In the genomic region with DNA sequence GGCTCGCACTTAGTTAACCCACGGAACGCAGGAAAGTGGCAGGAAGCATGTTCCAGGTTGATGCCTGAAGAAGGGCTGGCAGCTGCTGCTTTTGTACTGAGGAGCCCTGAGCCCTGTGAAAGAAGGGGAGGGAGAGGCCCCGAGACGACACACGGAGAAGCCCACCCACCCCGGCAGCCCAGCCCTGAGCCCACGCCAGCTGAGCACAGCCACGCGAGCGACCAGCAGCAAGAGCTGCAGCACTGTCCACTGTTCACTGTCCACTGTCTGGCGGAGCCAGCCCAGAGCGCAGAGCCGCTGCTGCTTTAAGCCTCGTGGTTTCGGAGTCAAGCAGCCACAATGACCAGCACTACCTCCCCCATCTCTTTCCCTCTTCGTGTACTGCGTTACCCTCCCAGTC, we compare ENCODE assay signal across 22 cellular contexts. TPM values are rescaled to one million over a fixed set of nuclear protein-coding genes. Genes with fewer than 3 reads are reported as not detected.
A peak's percentile ranks its signal among the peaks of the same experiment; 100 is the strongest.
DNase-seq lines count a peak whose midpoint lies in the region; ATAC-seq and TF ChIP-seq lines count a peak whose summit lies in the region.
"Had no signal": no experiment of that assay in that cellular context is flagged by ENCODE, and none has a peak within 500 bp of the region (broad histone marks: within the 10 kb centered on the region; RNA-seq: fewer than 3 reads in every experiment).

No MANE protein-coding gene starts in this region.

- H3K4me1 ChIP-seq in left ventricle myocardium inferior (peaks cover 76% of the 10 kb centered on the region), HUES64 (ENCODE audit: insufficient read depth, low read length) (peaks cover 27% of the 10 kb centered on the region), iPS-15b (ENCODE audit: control insufficient read depth, insufficient read depth, low read length) (peaks cover 9% of the 10 kb centered on the region)
- H3K4me1 ChIP-seq: Caco-2 had no signal

- H3K27ac ChIP-seq in left ventricle myocardium inferior (replicated peaks) (no peak overlapping the region), HUES64 (ENCODE audit: low read depth, low read length) (no peak overlapping the region)
- H3K27ac ChIP-seq: KMS-11, SK-N-MC had no signal

- no peak for TF ChIP-seq CTCF in left ventricle myocardium inferior (IDR thresholded peaks at IDR 0.05; ENCODE audit: borderline replicate concordance)

- H3K9me3 ChIP-seq in left ventricle myocardium inferior (replicated peaks), result no peaks in the 10 kb centered on the region
- no peaks in the 10 kb centered on the region for H3K9me3 ChIP-seq in HUES64 (ENCODE audit: insufficient read depth, low read depth, low read length)
- no peaks in the 10 kb centered on the region for H3K9me3 ChIP-seq in iPS-15b (ENCODE audit: control insufficient read depth, insufficient read depth, low read length)
- H3K9me3 ChIP-seq: Caco-2 had no signal

- peaks cover 31% of the 10 kb centered on the region for H3K36me3 ChIP-seq in left ventricle myocardium inferior
- H3K36me3 ChIP-seq in HUES64 (ENCODE audit: insufficient read depth, low read length), result peaks cover 31% of the 10 kb centered on the region
- H3K36me3 ChIP-seq in iPS-15b (ENCODE audit: control insufficient read depth, insufficient read depth, low read length), result peaks cover 21% of the 10 kb centered on the region

- no peaks in the 10 kb centered on the region for H3K27me3 ChIP-seq in left ventricle myocardium inferior (ENCODE audit: low read depth)
- no peaks in the 10 kb centered on the region for H3K27me3 ChIP-seq in HUES64 (ENCODE audit: insufficient read depth, low read length)
- no peaks in the 10 kb centered on the region for H3K27me3 ChIP-seq in iPS-15b (ENCODE audit: control insufficient read depth, insufficient read depth, low read length)

- H3K9ac ChIP-seq in HUES64 (ENCODE audit: low read depth, low read length) (0 out of 2 replicates have a peak overlapping the region, but pooled peaks have one; percentile 3), iPS-15b (ENCODE audit: low read depth, low read length) (peak overlapping the region; percentile 4)
- H3K9ac ChIP-seq: KMS-11 had no signal

- intact Hi-C loops in cardiac septum (cut with DNase I) (loop anchor here (10.0 kb wide), 1 partner anchor 166 kb away; a partner anchor contains a TSS), left ventricle myocardium inferior (cut with micrococcal nuclease) (no loop called here)

- ATAC-seq in HG03025 (IDR thresholded peaks at IDR 0.05; ENCODE audit: low FRiP score, unreplicated experiment), result no peak
- ATAC-seq: GM12878 had no signal

- H3K4me3 ChIP-seq in left ventricle myocardium inferior, result no peak overlapping the region
- H3K4me3 ChIP-seq in HUES64 (ENCODE audit: low read length), result no peak overlapping the region
- H3K4me3 ChIP-seq in iPS-15b (ENCODE audit: low read depth, low read length), result no peak overlapping the region
- H3K4me3 ChIP-seq: GM12878, SK-N-MC had no signal

- DNase-seq in cardiac septum (ENCODE audit: low spot score), result peak; percentile 68
- DNase-seq in left ventricle myocardium inferior, result no peak
- DNase-seq in hepatic stellate cell (ENCODE audit: low spot score), result no peak
- no peak for DNase-seq in inferior parietal cortex (ENCODE audit: extremely low spot score)
- DNase-seq: Caco-2; CD4-positive, alpha-beta memory T cell; GOT3; IMR-90; MM.1S; NCI-H2029; NCI-H446 treated with DMSO at 0.1 percent for 48 hours; NCI-H526; NCI-H82; SIG-M5 had no signal

- WGBS in HUES64, result 94% methylated on average over 18 of the region's 18 CpGs

RNA-seq across cellular contexts. Expression of a gene that starts 5.3 kb away (rescaled TPM):
- total RNA-seq in cardiac septum (63.1 TPM), left ventricle myocardium inferior (58.2 TPM)
- polyA plus RNA-seq in HUES64 (2013, experiment 1 of 2), result 43.8 TPM
- polyA plus RNA-seq in HUES64 (2013, experiment 2 of 2), result 39.4 TPM

RNA-seq across cellular contexts. Expression of a gene that starts 18.4 kb away (rescaled TPM):
- total RNA-seq in cardiac septum, result 8.0 TPM
- total RNA-seq in left ventricle myocardium inferior, result 13.9 TPM
- polyA plus RNA-seq in HUES64 (2013, experiment 1 of 2), result 4.8 TPM
- polyA plus RNA-seq in HUES64 (2013, experiment 2 of 2), result 3.6 TPM
- total RNA-seq: A172, GM12878 had no signal

RNA-seq across cellular contexts. Expression of a gene that starts 38.7 kb away (rescaled TPM):
- total RNA-seq in cardiac septum (not detected), left ventricle myocardium inferior (0.08 TPM)
- 0.05 TPM for polyA plus RNA-seq in HUES64 (2013, experiment 1 of 2)
- polyA plus RNA-seq in HUES64 (2013, experiment 2 of 2), result not detected
- total RNA-seq: A172; Caco-2; CD4-positive, alpha-beta memory T cell; GM12878; IMR-90 had no signal
- polyA plus RNA-seq: BJ; CD4-positive, alpha-beta memory T cell; IMR-90 had no signal
